In the genomic region with DNA sequence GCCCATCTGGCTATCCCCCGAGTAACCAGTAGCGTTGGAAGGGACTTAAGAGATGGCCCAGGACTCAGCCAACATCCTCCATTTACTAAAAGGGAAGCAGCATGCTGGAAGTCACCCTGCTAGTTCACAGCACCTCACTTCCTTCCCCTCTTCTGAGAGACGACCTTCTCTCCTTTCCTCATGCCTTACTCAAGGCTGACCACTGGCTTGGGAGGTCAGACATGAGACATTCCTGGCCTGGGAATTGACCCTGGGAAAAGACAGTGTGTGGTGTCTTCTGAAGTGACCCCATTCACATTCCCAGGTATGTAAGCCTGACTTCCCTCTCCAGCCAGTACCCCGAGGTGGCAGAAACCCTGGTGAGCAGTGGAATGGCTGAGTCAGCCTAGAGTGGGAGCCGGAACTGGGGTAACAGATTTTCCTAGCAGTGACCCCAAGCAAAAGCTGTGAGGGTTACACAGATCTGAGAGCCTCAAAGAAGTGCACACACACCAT, we compare ENCODE assay signal across 13 cellular contexts.
DNase-seq lines count a peak whose midpoint lies in the region; ATAC-seq, FAIRE-seq and TF ChIP-seq lines count a peak whose summit lies in the region.
"Had no signal": no experiment of that assay in that cellular context is flagged by ENCODE, and none has a peak within 500 bp of the region (broad histone marks: within the 10 kb centered on the region; RNA-seq: fewer than 3 reads in every experiment).

No MANE protein-coding gene starts in this region.

- no peak for FAIRE-seq in HepG2 (lab: Jason Lieb, UNC)
- FAIRE-seq: small intestine had no signal

- TF ChIP-seq CTCF in right lobe of liver (IDR thresholded peaks at IDR 0.05) (no peak), HepG2 (CRISPR knock-in tag; IDR thresholded peaks at IDR 0.05) (no peak), epithelial cell of esophagus (IDR thresholded peaks at IDR 0.05; ENCODE audit: insufficient read depth, low read depth, low read length, missing control alignments) (no peak)

- H4K8ac ChIP-seq in neuronal stem cell (ENCODE audit: low read depth, low read length), result no peak overlapping the region

- H3K9me3 Mint-ChIP-seq in stimulated activated naive CD8-positive, alpha-beta T cell treated with anti-CD3 and anti-CD28 coated beads, Interleukin-15, amount 100 ng/mL, for 72 hours, result no peaks in the 10 kb centered on the region

- H3K27me3 ChIP-seq in right lobe of liver (no peaks in the 10 kb centered on the region), HepG2 (ENCODE audit: control insufficient read depth in 1 of 2, insufficient read depth in 2 of 2, low read length in 2 of 2) (peaks cover 6 to 41% of the 10 kb centered on the region in 2 experiments; a peak in 3 of 5 replicates), neuronal stem cell (ENCODE audit: control insufficient read depth in 3 of 3, insufficient read depth in 3 of 3, low read depth in 1 of 3, low read length in 3 of 3) (no peaks in the 10 kb centered on the region)

- no peak overlapping the region for H2AFZ ChIP-seq in HepG2 (ENCODE audit: low read length)
- no peak overlapping the region for H2AFZ ChIP-seq in neuronal stem cell (ENCODE audit: low read length)

- 52% methylated on average over 5 of the region's 5 CpGs for WGBS in right lobe of liver (ENCODE audit: insufficient coverage, low coverage, low lambda C conversion rate, missing lambda C conversion rate)
- WGBS in HepG2 (ENCODE audit: low lambda C conversion rate), result 7% methylated on average over 5 of the region's 5 CpGs
- no CpG with 5 or more reads among the region's 5 CpGs for WGBS in neuronal stem cell (ENCODE audit: extremely low coverage in 2 of 2, insufficient read length in 2 of 2, insufficient replicate concordance in 1 of 2), 2 donors

- TF ChIP-seq RAD21 in HepG2 (CRISPR knock-in tag; IDR thresholded peaks at IDR 0.05), result no peak

- no peak overlapping the region for H3K14ac ChIP-seq in neuronal stem cell (ENCODE audit: low read length)

- POLR2A ChIA-PET in HepG2 (lab: Yijun Ruan, JAX), result no interaction called here

- no peak overlapping the region for H2BK12ac ChIP-seq in neuronal stem cell (ENCODE audit: low read length)

- no peak overlapping the region for H3K9ac ChIP-seq in HepG2 (ENCODE audit: insufficient read depth, low read depth, low read length)
- no peak overlapping the region for H3K9ac ChIP-seq in neuronal stem cell (ENCODE audit: low read depth, low read length, poor library complexity)
- H3K9ac ChIP-seq: KMS-11 had no signal

- no peaks in the 10 kb centered on the region for H3K79me1 ChIP-seq in neuronal stem cell (ENCODE audit: low read depth, low read length)

- TF ChIP-seq POLR2A in right lobe of liver (IDR thresholded peaks at IDR 0.05) (no peak), HepG2 (IDR thresholded peaks at IDR 0.05; ENCODE audit: insufficient read depth in 1 of 2, low read depth in 2 of 2, low read length in 2 of 2) (no peak)

- no peaks in the 10 kb centered on the region for H4K20me1 ChIP-seq in HepG2 (ENCODE audit: insufficient read depth, low read length)

- H3K18ac ChIP-seq in neuronal stem cell (ENCODE audit: low read length), result no peak overlapping the region

- no peak overlapping the region for H2BK15ac ChIP-seq in neuronal stem cell (ENCODE audit: low read length)

- peaks cover 31% of the 10 kb centered on the region for H3K4me1 Mint-ChIP-seq in T-helper 17 cell
- peaks cover 78% of the 10 kb centered on the region for H3K4me1 Mint-ChIP-seq in stimulated activated naive CD8-positive, alpha-beta T cell treated with anti-CD3 and anti-CD28 coated beads, Interleukin-15, amount 100 ng/mL, for 72 hours

- H3K27ac Mint-ChIP-seq in T-helper 17 cell, result peak overlapping the region; percentile 79
- peak overlapping the region; percentile 23 to 58 for H3K27ac Mint-ChIP-seq in stimulated activated naive CD8-positive, alpha-beta T cell treated with anti-CD3 and anti-CD28 coated beads, Interleukin-15, amount 100 ng/mL, for 72 hours

- no peak overlapping the region for H4K91ac ChIP-seq in neuronal stem cell (ENCODE audit: low read depth, low read length, poor library complexity)

- no peak for TF ChIP-seq EP300 in HepG2 (IDR thresholded peaks at IDR 0.05; ENCODE audit: low read depth in 2 of 2, low read length in 2 of 2)
- TF ChIP-seq EP300 in HepG2 (CRISPR knock-in tag; IDR thresholded peaks at IDR 0.05; ENCODE audit: borderline replicate concordance), result no peak

- no peak overlapping the region for H3K4me3 ChIP-seq in right lobe of liver
- H3K4me3 ChIP-seq in HepG2 (replicated peaks in 1 of 3; ENCODE audit: insufficient read depth in 1 of 3, low read depth in 2 of 3, low read length in 3 of 3), result no peak overlapping the region
- no peak overlapping the region for H3K4me3 ChIP-seq in epithelial cell of esophagus (ENCODE audit: low read length)
- H3K4me3 ChIP-seq in neuronal stem cell (ENCODE audit: low read length in 2 of 2), result no peak overlapping the region

- H3K4me2 ChIP-seq in HepG2 (ENCODE audit: low read depth, low read length) (no peak overlapping the region), neuronal stem cell (ENCODE audit: insufficient read depth, low read length, poor library complexity, severe bottlenecking) (no peak overlapping the region)
- H3K4me2 ChIP-seq: KMS-11 had no signal

- H3K4ac ChIP-seq in neuronal stem cell (ENCODE audit: low read length), result no peak overlapping the region

- intact Hi-C loops in right lobe of liver (cut with DNase I), result no loop called here
- intact Hi-C loops in HepG2 (cut with micrococcal nuclease; ENCODE audit: unreplicated experiment), result no loop called here

- H3K4me3 Mint-ChIP-seq in T-helper 17 cell, result peak overlapping the region; percentile 83
- peak overlapping the region; percentile 4 to 49 for H3K4me3 Mint-ChIP-seq in stimulated activated naive CD8-positive, alpha-beta T cell treated with anti-CD3 and anti-CD28 coated beads, Interleukin-15, amount 100 ng/mL, for 72 hours

- no TSS peak for BruUV-seq in HepG2 (replicated peaks; lab: Mats Ljungman, UMichigan)

- H3K27me3 Mint-ChIP-seq in T-helper 17 cell, result no peaks in the 10 kb centered on the region
- H3K27me3 Mint-ChIP-seq in stimulated activated naive CD8-positive, alpha-beta T cell treated with anti-CD3 and anti-CD28 coated beads, Interleukin-15, amount 100 ng/mL, for 72 hours, result peaks cover 14% of the 10 kb centered on the region

- H3K27ac ChIP-seq in right lobe of liver, result no peak overlapping the region
- no peak overlapping the region for H3K27ac ChIP-seq in HepG2 (ENCODE audit: extremely low read length, insufficient read depth, low read length)
- no peak overlapping the region for H3K27ac ChIP-seq in neuronal stem cell (replicated peaks; ENCODE audit: low read length)
- H3K27ac ChIP-seq: KMS-11 had no signal

- ATAC-seq in right lobe of liver (peak; percentile 32 to 69 (median 46)), HepG2 (no peak), T-helper 17 cell (no peak), SK-N-SH treated with all-trans-retinoic acid at 6 μM for 48 hours (no peak)
- ATAC-seq in stimulated activated naive CD8-positive, alpha-beta T cell treated with anti-CD3 and anti-CD28 coated beads, Interleukin-15, amount 100 ng/mL, for 72 hours, result no peak

- no peaks in the 10 kb centered on the region for H3K4me1 ChIP-seq in right lobe of liver
- peaks cover 14% of the 10 kb centered on the region for H3K4me1 ChIP-seq in HepG2 (ENCODE audit: insufficient read depth, low read length)
- peaks cover 9% of the 10 kb centered on the region in 2 donors for H3K4me1 ChIP-seq in neuronal stem cell (ENCODE audit: control insufficient read depth in 2 of 2, insufficient read depth in 1 of 2, low read depth in 1 of 2, low read length in 2 of 2)

- DNase-seq in right lobe of liver, result no peak
- DNase-seq in HepG2 (ENCODE audit: low spot score), result no peak
- DNase-seq in T-helper 17 cell, result no peak
- peak; percentile 49 for DNase-seq in epithelial cell of esophagus (ENCODE audit: low read depth)
- DNase-seq in stimulated activated naive CD8-positive, alpha-beta T cell treated with anti-CD3 and anti-CD28 coated beads, Interleukin-15, amount 100 ng/mL, for 72 hours, result no peak
- DNase-seq in neuronal stem cell (ENCODE audit: low spot score), result no peak
- DNase-seq in AG08396 (ENCODE audit: low spot score), result no peak
- DNase-seq: DMS153, hippocampal formation, NCI-H524, small intestine had no signal

- in situ Hi-C loops in HepG2 (cut with HindIII; ENCODE audit: extremely low pct_ligation_motif_present, low pct_unique_long_range_greater_than_20kb), result no loop called here

- H2BK5ac ChIP-seq in neuronal stem cell (ENCODE audit: low read length), result no peak overlapping the region

- no peaks in the 10 kb centered on the region for H3K36me3 Mint-ChIP-seq in T-helper 17 cell (ENCODE audit: low read depth)

- H2AK5ac ChIP-seq in neuronal stem cell (ENCODE audit: low read depth, low read length), result no peak overlapping the region

- H3K23ac ChIP-seq in neuronal stem cell (ENCODE audit: low read depth, low read length, poor library complexity), result no peak overlapping the region

- H3K79me2 ChIP-seq in HepG2 (ENCODE audit: insufficient read depth, low read length), result no peaks in the 10 kb centered on the region

- H3K9me3 ChIP-seq in right lobe of liver (no peaks in the 10 kb centered on the region), HepG2 (ENCODE audit: low read length) (no peaks in the 10 kb centered on the region), T-helper 17 cell (ENCODE audit: control insufficient read depth, low read length, poor library complexity, severe bottlenecking) (no peaks in the 10 kb centered on the region), neuronal stem cell (replicated peaks in 1 of 2; ENCODE audit: control insufficient read depth in 2 of 2, insufficient read depth in 1 of 2, low read depth in 1 of 2, low read length in 2 of 2) (no peaks in the 10 kb centered on the region)

- H2BK120ac ChIP-seq in neuronal stem cell (ENCODE audit: low read depth, low read length), result no peak overlapping the region

- CTCF ChIA-PET in HepG2 (lab: Yijun Ruan, JAX; ENCODE audit: low intra/inter-chr PET ratio, low total read pairs), result no interaction called here

- H3K36me3 ChIP-seq in right lobe of liver (no peaks in the 10 kb centered on the region), HepG2 (replicated peaks in 1 of 2; ENCODE audit: control insufficient read depth in 1 of 2, insufficient read depth in 2 of 2, low read length in 2 of 2) (no peaks in the 10 kb centered on the region), neuronal stem cell (replicated peaks in 1 of 2; ENCODE audit: control insufficient read depth in 2 of 2, insufficient read depth in 2 of 2, low read length in 2 of 2) (no peaks in the 10 kb centered on the region)

TF ChIP-seq in HepG2, 621 proteins besides CTCF, POLR2A, EP300 and RAD21 (continues in another document):
- TF ChIP-seq ZFP1 (CRISPR knock-in tag; IDR thresholded peaks at IDR 0.05) (no peak), NFATC3 (CRISPR knock-in tag; IDR thresholded peaks at IDR 0.05) (no peak), NR3C1 (CRISPR knock-in tag; IDR thresholded peaks at IDR 0.05) (no peak), KDM3A (CRISPR knock-in tag; IDR thresholded peaks at IDR 0.05; ENCODE audit: low read depth) (no peak)

TF ChIP-seq in SK-N-SH treated with all-trans-retinoic acid at 6 μM for 48 hours, 23 proteins besides CTCF, POLR2A, EP300 and RAD21 (continues in another document):
- no peak for TF ChIP-seq SNAI2 (CRISPR knock-in tag; IDR thresholded peaks at IDR 0.05)
- no peak for TF ChIP-seq RARB (CRISPR knock-in tag; IDR thresholded peaks at IDR 0.05)
- TF ChIP-seq GLIS3 (CRISPR knock-in tag; IDR thresholded peaks at IDR 0.05), result no peak
- TF ChIP-seq OSR1 (CRISPR knock-in tag; IDR thresholded peaks at IDR 0.05), result no peak
- TF ChIP-seq ARNTL (CRISPR knock-in tag; IDR thresholded peaks at IDR 0.05; ENCODE audit: borderline replicate concordance, low read depth), result no peak

Comparison
In these comparisons a context has a peak if more than half of its experiments do, and no peak if none do; other contexts are left out.
1. ATAC-seq: peak in right lobe of liver (4 of 4); none in HepG2 (single experiment), T-helper 17 cell (single experiment), stimulated activated naive CD8-positive, alpha-beta T cell treated with anti-CD3 and anti-CD28 coated beads, Interleukin-15, amount 100 ng/mL, for 72 hours (single experiment) and SK-N-SH treated with all-trans-retinoic acid at 6 μM for 48 hours (single experiment).